16 cellular contexts compared by ENCODE assay signal in the genomic region with DNA sequence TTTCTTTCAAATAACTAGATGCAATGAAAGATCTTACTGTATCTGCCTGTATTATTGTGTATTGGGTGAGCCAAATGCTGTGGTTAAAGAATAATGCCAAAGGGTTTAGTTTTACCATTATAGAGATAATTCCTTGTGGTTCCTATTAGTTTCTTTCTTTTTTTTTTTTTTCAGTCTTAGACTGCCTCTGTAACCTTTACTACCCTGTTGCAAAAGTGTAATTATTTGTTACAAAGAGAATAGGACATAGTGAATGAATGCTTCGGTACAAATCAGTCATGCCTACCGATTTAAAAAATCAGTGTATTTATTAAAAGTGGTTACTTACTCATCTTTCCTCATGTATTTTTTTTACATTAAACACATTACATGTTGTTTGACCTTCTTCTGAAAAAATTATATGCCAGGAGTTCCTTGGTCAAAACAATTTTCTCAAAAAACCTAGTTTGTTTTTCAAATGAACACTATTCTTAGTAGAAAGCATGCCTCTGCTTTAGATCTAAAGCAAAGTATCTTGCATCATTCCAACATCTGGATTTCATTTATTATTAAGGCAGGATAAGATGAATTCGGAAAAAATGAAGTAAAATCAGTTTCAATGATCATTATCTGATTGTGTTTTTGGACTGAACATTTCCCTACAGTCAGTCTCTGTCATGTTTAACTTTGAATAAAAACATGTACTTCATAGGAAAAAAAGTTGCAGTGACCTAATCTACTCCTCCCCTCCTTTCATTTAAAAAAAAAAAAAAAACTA. TPM values are rescaled to one million over a fixed set of nuclear protein-coding genes. Genes with fewer than 3 reads are reported as not detected.
DNase-seq lines count a peak whose midpoint lies in the region; ATAC-seq and TF ChIP-seq lines count a peak whose summit lies in the region.
"Had no signal": no experiment of that assay in that cellular context is flagged by ENCODE, and none has a peak within 500 bp of the region (broad histone marks: within the 10 kb centered on the region; RNA-seq: fewer than 3 reads in every experiment).

No MANE protein-coding gene starts in this region.

- peak overlapping the region; percentile 51 for H3K9ac ChIP-seq in adipocyte (ENCODE audit: low read length)

- H3K4me3 ChIP-seq in AG10803 (ENCODE audit: low read length), result no peak overlapping the region
- peak overlapping the region; percentile 58 for H3K4me3 ChIP-seq in adipocyte (ENCODE audit: low read length)
- no peak overlapping the region for H3K4me3 ChIP-seq in fibroblast of mammary gland (ENCODE audit: control insufficient read depth, low read depth, low read length)
- H3K4me3 ChIP-seq: GM23338 had no signal

- H3K9me3 ChIP-seq in adipocyte (ENCODE audit: control insufficient read depth, low read length), result no peaks in the 10 kb centered on the region

- no peaks in the 10 kb centered on the region for H3K27me3 ChIP-seq in adipocyte (replicated peaks; ENCODE audit: control insufficient read depth, insufficient read depth, low read length)

- H3K27me3 Mint-ChIP-seq in mesothelial cell of epicardium (ENCODE audit: low read depth), result no peaks in the 10 kb centered on the region

- peaks cover 27% of the 10 kb centered on the region for H3K4me1 ChIP-seq in adipocyte (ENCODE audit: control insufficient read depth, insufficient read depth, low read length)

- no peaks in the 10 kb centered on the region for H3K36me3 Mint-ChIP-seq in mesothelial cell of epicardium

- no peaks in the 10 kb centered on the region for H3K36me3 ChIP-seq in adipocyte (ENCODE audit: control insufficient read depth, insufficient read depth, low read length, severe bottlenecking)

- no peaks in the 10 kb centered on the region for H3K9me3 Mint-ChIP-seq in mesothelial cell of epicardium
- H3K9me3 Mint-ChIP-seq: GM23338 had no signal

- DNase-seq in AG10803 (ENCODE audit: low read depth) (peak; percentile 64), adipocyte (ENCODE audit: low read depth) (peak; percentile 87), fibroblast of mammary gland (ENCODE audit: low read depth) (peak; percentile 73), mesothelial cell of epicardium (ENCODE audit: low spot score in 2 of 2, unreplicated experiment in 2 of 2) (no peak), T1000 (lab: John Stamatoyannopoulos, UW) (no peak), SW480 (ENCODE audit: low spot score) (no peak)
- DNase-seq: AML-193; COR-L47; NCI-H187 treated with DMSO at 0.1 percent for 48 hours; NCI-H345; NK-92 treated with Interleukin-12 subunit alpha and Interleukin-12 subunit beta, amount 100 ng/mL, for 24 hours; OCI-M1; SHP77 treated with DMSO at 0.1 percent for 48 hours had no signal

- peaks cover 20% of the 10 kb centered on the region for H3K4me1 Mint-ChIP-seq in mesothelial cell of epicardium

- H3K27ac Mint-ChIP-seq in mesothelial cell of epicardium, result peak overlapping the region; percentile 65
- H3K27ac Mint-ChIP-seq: GM23338 had no signal

- no peak overlapping the region for H3K4me3 Mint-ChIP-seq in mesothelial cell of epicardium
- H3K4me3 Mint-ChIP-seq: GM23338 had no signal

- ATAC-seq in GM19452 (IDR thresholded peaks at IDR 0.05; ENCODE audit: unreplicated experiment), result no peak
- ATAC-seq: GM23338, HCT116 had no signal

- no peak for TF ChIP-seq CTCF in AG10803 (conservative IDR thresholded peaks at IDR 0.05; ENCODE audit: low read length)
- TF ChIP-seq CTCF in fibroblast of mammary gland (conservative IDR thresholded peaks at IDR 0.05; ENCODE audit: control insufficient read depth, insufficient read depth, low read depth, low read length), result no peak
- TF ChIP-seq CTCF in mesothelial cell of epicardium (IDR thresholded peaks at IDR 0.05; ENCODE audit: unreplicated experiment), result no peak

RNA-seq across cellular contexts. Expression of gene SYNPO2, which starts 21.2 kb away (rescaled TPM):
- 20.6 to 23.4 TPM (median 22.6 TPM) in 3 replicates for total RNA-seq in mesothelial cell of epicardium

RNA-seq across cellular contexts. Expression of gene SEC24D, which starts 31.6 kb away (rescaled TPM):
- total RNA-seq in mesothelial cell of epicardium, result 75.4 to 87.6 TPM (median 78.2 TPM) in 3 replicates

Comparison
In these comparisons a context has a peak if more than half of its experiments do, and no peak if none do; other contexts are left out.
1. DNase-seq: peak in AG10803 (single experiment), adipocyte (single experiment) and fibroblast of mammary gland (single experiment); none in mesothelial cell of epicardium (0 of 2), T1000 (single experiment) and SW480 (single experiment).